In genomic region chr3:130894873-130895330, GRCh38 we compare ENCODE assay signal across 8 cellular contexts. TPM values are rescaled to one million over a fixed set of nuclear protein-coding genes. Genes with fewer than 3 reads are reported as not detected.
DNase-seq lines count a peak whose midpoint lies in the region; ATAC-seq, FAIRE-seq and TF ChIP-seq lines count a peak whose summit lies in the region.

No MANE protein-coding gene starts in this region.

- no peaks in the 10 kb centered on the region for H3K9me3 ChIP-seq in Caco-2
- no peaks in the 10 kb centered on the region for H3K9me3 ChIP-seq in ectodermal cell (ENCODE audit: control insufficient read depth, low read length)
- H3K9me3 ChIP-seq in neural progenitor cell (ENCODE audit: low read depth) = no peaks in the 10 kb centered on the region

- H3K36me3 ChIP-seq in Caco-2 (ENCODE audit: control insufficient read depth, insufficient read depth, low read length) = no peaks in the 10 kb centered on the region
- H3K36me3 ChIP-seq in ectodermal cell (ENCODE audit: control insufficient read depth, insufficient read depth, low read length) = no peaks in the 10 kb centered on the region
- no peaks in the 10 kb centered on the region for H3K36me3 ChIP-seq in neural progenitor cell

- H3K79me2 ChIP-seq in neural progenitor cell (ENCODE audit: low read depth) = peaks cover 55% of the 10 kb centered on the region

- no peak for TF ChIP-seq CTCF in Caco-2 (IDR thresholded peaks at IDR 0.05; ENCODE audit: insufficient read depth in 1 of 2, low read depth in 1 of 2, low read length in 1 of 2, severe bottlenecking in 1 of 2, unreplicated experiment in 1 of 2)
- no peak for TF ChIP-seq CTCF in neural progenitor cell (IDR thresholded peaks at IDR 0.05)

- peaks cover 19% of the 10 kb centered on the region for H3K36me3 Mint-ChIP-seq in Caco-2 (ENCODE audit: insufficient read depth, unreplicated experiment)
- H3K36me3 Mint-ChIP-seq in neural progenitor cell = no peaks in the 10 kb centered on the region

- peak overlapping the region; percentile 81 for H3K27ac ChIP-seq in ectodermal cell (ENCODE audit: insufficient read depth, low read depth, low read length, poor library complexity, severe bottlenecking)
- H3K27ac ChIP-seq in neural progenitor cell = peak overlapping the region; percentile 94

- CTCF ChIA-PET in Caco-2 (lab: Charles Lee) = interaction anchor here (2.1 kb wide), 1 partner anchor 134 kb away, joined by 7 read pairs; no protein-coding TSS in a partner anchor

- H3K27me3 ChIP-seq in Caco-2 (replicated peaks; ENCODE audit: control insufficient read depth, insufficient read depth, low read length) (no peaks in the 10 kb centered on the region), ectodermal cell (ENCODE audit: control insufficient read depth, insufficient read depth, low read length, poor library complexity, severe bottlenecking) (no peaks in the 10 kb centered on the region), neural progenitor cell (no peaks in the 10 kb centered on the region)

- H3K4me3 Mint-ChIP-seq in Caco-2 (ENCODE audit: unreplicated experiment) (peak overlapping the region; percentile 90), neural progenitor cell (peak overlapping the region; percentile 92)

- DNase-seq in Caco-2 (no peak), NCI-H146 (lab: John Stamatoyannopoulos, UW) (peak; percentile 35), neural progenitor cell (ENCODE audit: low spot score) (peak; percentile 17), frontal cortex (ENCODE audit: low spot score in 2 of 2) (no peak)

- peak overlapping the region; percentile 82 for H2AFZ ChIP-seq in neural progenitor cell (replicated peaks)

- no peaks in the 10 kb centered on the region for H3K27me3 Mint-ChIP-seq in Caco-2 (ENCODE audit: insufficient read depth, unreplicated experiment)
- H3K27me3 Mint-ChIP-seq in neural progenitor cell (ENCODE audit: insufficient read depth, low read depth) = no peaks in the 10 kb centered on the region

- H3K9ac ChIP-seq in neural progenitor cell = peak overlapping the region; percentile 57

- H3K4me1 ChIP-seq in Caco-2 = peaks cover 14% of the 10 kb centered on the region
- H3K4me1 ChIP-seq in ectodermal cell (ENCODE audit: control insufficient read depth, insufficient read depth, low read length) = peaks cover 9% of the 10 kb centered on the region
- peaks cover 44% of the 10 kb centered on the region for H3K4me1 ChIP-seq in neural progenitor cell

- H3F3A ChIP-seq in neural progenitor cell (ENCODE audit: low read depth) = peaks cover 8% of the 10 kb centered on the region

- H4K20me1 ChIP-seq in neural progenitor cell (ENCODE audit: low read depth) = peaks cover 37% of the 10 kb centered on the region

- H3K27ac Mint-ChIP-seq in Caco-2 (ENCODE audit: unreplicated experiment) (peak overlapping the region; percentile 94), neural progenitor cell (peak overlapping the region; percentile 67)

- H3K4me1 Mint-ChIP-seq in Caco-2 (ENCODE audit: low read depth, unreplicated experiment) (peaks cover 19% of the 10 kb centered on the region), neural progenitor cell (peaks cover 36% of the 10 kb centered on the region)

- 0 to 14% methylated on average over 3 to 4 of the region's 4 CpGs for WGBS in ectodermal cell, 2 experiments

- H3K4me3 ChIP-seq in Caco-2 (ENCODE audit: low read depth, low read length) (peak overlapping the region; percentile 93), ectodermal cell (ENCODE audit: insufficient read depth, low read depth, low read length) (peak overlapping the region; percentile 86), neural progenitor cell (peak overlapping the region; percentile 86)

- no peaks in the 10 kb centered on the region for H3K9me3 Mint-ChIP-seq in Caco-2 (ENCODE audit: unreplicated experiment)
- H3K9me3 Mint-ChIP-seq in neural progenitor cell = no peaks in the 10 kb centered on the region

- no TSS peak for BruUV-seq in Caco-2 (replicated peaks; lab: Mats Ljungman, UMichigan)

- POLR2A ChIA-PET in Caco-2 (lab: Charles Lee) = interaction anchor here (0.6 to 2.0 kb wide), 2 partner anchors 132 to 297 kb away, joined by 3 to 6 read pairs; partner anchors contain the start of genes ASTE1 and NEK11

- H3K4me2 ChIP-seq in neural progenitor cell = peak overlapping the region; percentile 90

- intact Hi-C loops in Caco-2 (cut with micrococcal nuclease; ENCODE audit: unreplicated experiment) = loop anchor here (10.0 kb wide), 1 partner anchor 620 kb away; no protein-coding TSS in a partner anchor

- FAIRE-seq in frontal cortex (lab: Jason Lieb, UNC) = no peak

- ATAC-seq in HG03432 (IDR thresholded peaks at IDR 0.05; ENCODE audit: unreplicated experiment) = no peak
- ATAC-seq in GM21619 (IDR thresholded peaks at IDR 0.05; ENCODE audit: unreplicated experiment) = no peak
- no peak for ATAC-seq in GM18870 (IDR thresholded peaks at IDR 0.05; ENCODE audit: unreplicated experiment)

RNA-seq across cellular contexts. Expression of gene ATP2C1, which starts 1.0 kb away (rescaled TPM):
- total RNA-seq in Caco-2 (2022) = 64.9 and 80.4 TPM in 2 replicates
- 81.2 TPM for polyA plus RNA-seq in ectodermal cell (2013, experiment 1 of 4)
- 84.9 TPM for polyA plus RNA-seq in ectodermal cell (2013, experiment 2 of 4)
- 68.4 TPM for polyA plus RNA-seq in ectodermal cell (2013, experiment 3 of 4)
- 75.6 TPM for polyA plus RNA-seq in ectodermal cell (2013, experiment 4 of 4)
- total RNA-seq in neural progenitor cell (ENCODE audit: low replicate concordance) = 64.5 and 161 TPM in 2 replicates
- total RNA-seq in frontal cortex = 132 TPM

Comparison
In these comparisons a context has a peak if more than half of its experiments do, and no peak if none do; other contexts are left out.
1. DNase-seq: peak in NCI-H146 (single experiment) and neural progenitor cell (single experiment); none in Caco-2 (0 of 2) and frontal cortex (0 of 2).
2. Peak in every context shown above with its lines, with median percentiles within 50 percentile points of each other: H3K4me3 ChIP-seq.